24 cellular contexts compared by ENCODE assay signal in the genomic region with DNA sequence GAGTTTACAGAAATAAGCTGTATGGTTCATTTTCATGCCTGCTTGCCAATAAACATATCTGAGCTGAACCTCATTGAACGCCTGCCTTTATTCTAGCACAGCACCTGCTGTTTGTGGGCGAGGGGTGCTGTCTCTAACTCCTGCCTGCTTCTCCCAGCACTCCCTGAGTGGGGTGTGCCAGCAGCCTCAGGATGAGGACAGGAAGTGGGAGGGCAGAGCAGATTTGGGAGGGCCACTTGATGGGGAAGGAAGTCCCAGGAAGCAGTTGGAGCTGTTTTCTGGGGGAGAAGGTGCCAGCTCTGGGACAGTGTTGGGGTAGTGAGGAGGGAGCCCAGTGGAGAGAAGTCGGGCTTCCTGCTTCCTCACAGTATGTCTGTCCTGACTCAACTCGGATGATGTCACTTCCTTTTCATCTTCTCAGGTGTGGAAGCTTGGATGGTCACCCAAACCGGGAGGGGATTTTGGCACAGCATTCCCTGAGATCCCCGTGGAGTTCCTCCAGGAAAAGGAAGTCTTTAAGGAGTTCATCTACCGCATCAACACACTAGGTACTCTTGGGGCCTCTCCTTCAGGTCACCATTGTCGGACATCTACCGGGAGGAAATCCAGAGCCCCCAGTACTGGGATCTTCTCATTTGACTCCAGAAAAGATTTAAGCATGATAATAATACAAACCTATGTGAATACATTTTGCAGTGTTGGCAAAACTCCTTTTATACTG. TPM values are rescaled to one million over a fixed set of nuclear protein-coding genes. Genes with fewer than 3 reads are reported as not detected.
DNase-seq lines count a peak whose midpoint lies in the region; ATAC-seq and TF ChIP-seq lines count a peak whose summit lies in the region.
"Had no signal": no experiment of that assay in that cellular context is flagged by ENCODE, and none has a peak within 500 bp of the region (broad histone marks: within the 10 kb centered on the region; RNA-seq: fewer than 3 reads in every experiment).

No MANE protein-coding gene starts in this region.

- DNase-seq in BE2C = peak; percentile 2
- no peak for DNase-seq in central memory CD8-positive, alpha-beta T cell (ENCODE audit: low spot score in 2 of 2)
- DNase-seq in neural progenitor cell (ENCODE audit: low spot score) = no peak
- DNase-seq: activated CD4-positive, alpha-beta T cell treated with anti-CD3 and anti-CD28 coated beads for 4 hours; DMS53; mucosa of descending colon; NCI-H1092; NCI-H1930; NCI-H446 treated with DMSO at 0.1 percent for 48 hours; stimulated activated CD4-positive, alpha-beta T cell treated with anti-CD3 and anti-CD28 coated beads, Interleukin-1b, Interleukin-23, amount 100 ng/mL, for 48 hours; stimulated activated naive CD4-positive, alpha-beta T cell; T-helper 1 cell; testis had no signal

- H3K27ac Mint-ChIP-seq in central memory CD8-positive, alpha-beta T cell (ENCODE audit: low read depth) = peak overlapping the region; percentile 75
- no peak overlapping the region for H3K27ac Mint-ChIP-seq in neural progenitor cell
- H3K27ac Mint-ChIP-seq: dendritic cell treated with granulocyte-macrophage colony-stimulating factor and Interleukin-4, amounts not matched to agents 40 ng/mL and 50 ng/mL, for 4 days had no signal

- H3K27me3 ChIP-seq in BE2C = no peaks in the 10 kb centered on the region
- H3K27me3 ChIP-seq in BLaER1 = no peaks in the 10 kb centered on the region
- no peaks in the 10 kb centered on the region for H3K27me3 ChIP-seq in neural progenitor cell
- H3K27me3 ChIP-seq: breast epithelium, heart left ventricle, SJSA1, testis had no signal

- H3K4me1 ChIP-seq in BE2C = no peaks in the 10 kb centered on the region; the same call in 1 of the 2 replicates
- peaks cover 6% of the 10 kb centered on the region; the same call in 1 of the 2 replicates for H3K4me1 ChIP-seq in BLaER1
- H3K4me1 ChIP-seq in neural progenitor cell = peaks cover 11% of the 10 kb centered on the region
- H3K4me1 ChIP-seq: breast epithelium, prostate gland, SJSA1, testis had no signal

- ATAC-seq in central memory CD8-positive, alpha-beta T cell (replicated peaks; ENCODE audit: extremely low read depth, poor library complexity, severe bottlenecking) = no peak
- ATAC-seq in HG02870 (IDR thresholded peaks at IDR 0.05; ENCODE audit: unreplicated experiment) (no peak), HG03280 (IDR thresholded peaks at IDR 0.05; ENCODE audit: unreplicated experiment) (no peak), HG02885 (IDR thresholded peaks at IDR 0.05; ENCODE audit: poor library complexity, unreplicated experiment) (no peak)
- ATAC-seq: mucosa of descending colon had no signal

- H2AFZ ChIP-seq in neural progenitor cell (replicated peaks) = no peak overlapping the region

- H3K36me3 Mint-ChIP-seq in central memory CD8-positive, alpha-beta T cell (ENCODE audit: insufficient read depth) = peaks cover 44% of the 10 kb centered on the region
- H3K36me3 Mint-ChIP-seq in neural progenitor cell = peaks cover 31% of the 10 kb centered on the region

- no peak overlapping the region for H3K4me3 Mint-ChIP-seq in central memory CD8-positive, alpha-beta T cell
- no peak overlapping the region for H3K4me3 Mint-ChIP-seq in neural progenitor cell
- H3K4me3 Mint-ChIP-seq: dendritic cell treated with granulocyte-macrophage colony-stimulating factor and Interleukin-4, amounts not matched to agents 40 ng/mL and 50 ng/mL, for 4 days had no signal

- H3K4me3 ChIP-seq in BE2C (ENCODE audit: low read depth, low read length) (no peak overlapping the region), BLaER1 (no peak overlapping the region), neural progenitor cell (no peak overlapping the region)
- H3K4me3 ChIP-seq: breast epithelium, heart left ventricle, mucosa of descending colon, prostate gland, SJSA1, skin epidermis, testis had no signal

- no peaks in the 10 kb centered on the region for H3K79me2 ChIP-seq in neural progenitor cell (ENCODE audit: low read depth)

- TF ChIP-seq CTCF in BE2C (IDR thresholded peaks at IDR 0.05; ENCODE audit: low read depth, low read length) (no peak), neural progenitor cell (IDR thresholded peaks at IDR 0.05) (no peak)

- H3K9ac ChIP-seq in BLaER1 (no peak overlapping the region), neural progenitor cell (no peak overlapping the region)
- H3K9ac ChIP-seq: KMS-11 had no signal

- peaks cover 27% of the 10 kb centered on the region for H3K4me1 Mint-ChIP-seq in central memory CD8-positive, alpha-beta T cell
- H3K4me1 Mint-ChIP-seq in neural progenitor cell = no peaks in the 10 kb centered on the region

- no peaks in the 10 kb centered on the region for H3F3A ChIP-seq in neural progenitor cell (ENCODE audit: low read depth)

- H3K4me2 ChIP-seq in BLaER1 (no peak overlapping the region), neural progenitor cell (no peak overlapping the region)
- H3K4me2 ChIP-seq: KMS-11 had no signal

- H3K36me3 ChIP-seq in BE2C (peaks cover 55% of the 10 kb centered on the region), BLaER1 (peaks cover 98% of the 10 kb centered on the region), neural progenitor cell (no peaks in the 10 kb centered on the region)
- H3K36me3 ChIP-seq: breast epithelium had no signal

- no peaks in the 10 kb centered on the region for H3K9me3 Mint-ChIP-seq in central memory CD8-positive, alpha-beta T cell
- H3K9me3 Mint-ChIP-seq in neural progenitor cell = no peaks in the 10 kb centered on the region
- H3K9me3 Mint-ChIP-seq: dendritic cell treated with granulocyte-macrophage colony-stimulating factor and Interleukin-4, amounts not matched to agents 40 ng/mL and 50 ng/mL, for 4 days had no signal

- H4K20me1 ChIP-seq in BLaER1 (no peaks in the 10 kb centered on the region), neural progenitor cell (ENCODE audit: low read depth) (peaks cover 15% of the 10 kb centered on the region)

- H3K9me3 ChIP-seq in BE2C = no peaks in the 10 kb centered on the region
- H3K9me3 ChIP-seq in BLaER1 = no peaks in the 10 kb centered on the region
- no peaks in the 10 kb centered on the region for H3K9me3 ChIP-seq in neural progenitor cell (ENCODE audit: low read depth)
- H3K9me3 ChIP-seq: breast epithelium, heart left ventricle, mucosa of descending colon, prostate gland, SJSA1, testis had no signal

- H3K27ac ChIP-seq in BLaER1 = peak overlapping the region; percentile 20; the same call in 1 of the 2 replicates
- H3K27ac ChIP-seq in neural progenitor cell = peak overlapping the region; percentile 37
- H3K27ac ChIP-seq: breast epithelium, KMS-11, prostate gland, SJSA1, skin epidermis, testis had no signal

- no peaks in the 10 kb centered on the region for H3K27me3 Mint-ChIP-seq in central memory CD8-positive, alpha-beta T cell
- H3K27me3 Mint-ChIP-seq in neural progenitor cell (ENCODE audit: insufficient read depth, low read depth) = peaks cover 2% of the 10 kb centered on the region
- H3K27me3 Mint-ChIP-seq: dendritic cell treated with granulocyte-macrophage colony-stimulating factor and Interleukin-4, amounts not matched to agents 40 ng/mL and 50 ng/mL, for 4 days had no signal

RNA-seq across cellular contexts. Expression of gene MSANTD1, which starts 29.0 kb away (rescaled TPM):
- 0.19 TPM for polyA plus RNA-seq in BE2C (2012; ENCODE audit: insufficient read depth, insufficient read length, low read depth)
- total RNA-seq in neural progenitor cell (ENCODE audit: low replicate concordance) = 0.17 and 0.25 TPM in 2 replicates
